In the genomic region with DNA sequence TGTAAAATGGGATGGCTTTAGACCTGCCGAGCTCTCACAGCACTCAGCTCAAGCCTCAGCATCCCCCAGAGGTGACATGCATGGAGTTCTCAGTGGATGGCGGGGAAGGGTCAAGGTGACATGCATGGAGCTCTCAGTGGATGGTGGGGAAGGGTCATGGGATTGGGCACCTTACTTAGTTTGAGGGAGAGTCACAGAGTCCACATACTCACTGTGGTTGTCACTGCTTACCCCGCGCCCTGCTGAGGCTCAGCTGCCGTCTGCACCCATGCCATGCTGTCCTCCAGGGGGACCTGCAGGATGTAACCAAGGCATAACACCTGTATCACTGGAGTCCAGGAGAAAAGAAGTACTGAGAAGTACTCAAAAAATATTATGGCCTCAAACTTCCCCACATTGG, we compare ENCODE assay signal across 18 cellular contexts.
DNase-seq lines count a peak whose midpoint lies in the region; ATAC-seq and TF ChIP-seq lines count a peak whose summit lies in the region.
"Had no signal": no experiment of that assay in that cellular context is flagged by ENCODE, and none has a peak within 500 bp of the region (broad histone marks: within the 10 kb centered on the region; RNA-seq: fewer than 3 reads in every experiment).

No MANE protein-coding gene starts in this region.

- H3K27me3 ChIP-seq in GM23338 (ENCODE audit: insufficient read depth) (no peaks in the 10 kb centered on the region), endodermal cell (ENCODE audit: control insufficient read depth, insufficient read depth, low read length, poor library complexity, severe bottlenecking) (no peaks in the 10 kb centered on the region), testis (no peaks in the 10 kb centered on the region)

- H3K9me2 ChIP-seq in GM23338 (ENCODE audit: insufficient read depth), result no peaks in the 10 kb centered on the region

- no peak overlapping the region for H3K27ac ChIP-seq in GM23338 (ENCODE audit: low read depth)
- no peak overlapping the region for H3K27ac ChIP-seq in endodermal cell (ENCODE audit: low read depth, low read length)
- no peak overlapping the region for H3K27ac ChIP-seq in testis

- peaks cover 4% of the 10 kb centered on the region for H3K27me3 Mint-ChIP-seq in GM23338 (ENCODE audit: insufficient read depth, low read depth, poor library complexity)
- peaks cover 7% of the 10 kb centered on the region for H3K27me3 Mint-ChIP-seq in T-helper 17 cell
- no peaks in the 10 kb centered on the region for H3K27me3 Mint-ChIP-seq in endodermal cell (ENCODE audit: insufficient read depth)

- ATAC-seq in GM23338 (peak; percentile 45), T-helper 17 cell (no peak), GM19452 (IDR thresholded peaks at IDR 0.05; ENCODE audit: unreplicated experiment) (no peak)
- ATAC-seq: CD8-positive, alpha-beta T cell; GM12878 had no signal

- H3K4me3 ChIP-seq in GM23338 (no peak overlapping the region), endodermal cell (ENCODE audit: low read length) (no peak overlapping the region), testis (no peak overlapping the region)
- H3K4me3 ChIP-seq: GM12878, HAP-1 had no signal

- H3K36me3 Mint-ChIP-seq in GM23338 (ENCODE audit: low read depth), result no peaks in the 10 kb centered on the region; the same call in 2 of the 3 replicates
- H3K36me3 Mint-ChIP-seq in T-helper 17 cell (ENCODE audit: low read depth), result no peaks in the 10 kb centered on the region
- H3K36me3 Mint-ChIP-seq in endodermal cell (ENCODE audit: low read depth), result no peaks in the 10 kb centered on the region
- H3K36me3 Mint-ChIP-seq: CD8-positive, alpha-beta T cell had no signal

- no peaks in the 10 kb centered on the region for H3K79me2 ChIP-seq in GM23338 (replicated peaks; ENCODE audit: insufficient read depth)

- peak in 1 of 2 experiments; percentile 15; a peak in 1 of 4 replicates for TF ChIP-seq CTCF in GM23338 (conservative IDR thresholded peaks at IDR 0.05; ENCODE audit: low read depth in 2 of 2)
- peak; percentile 34 for TF ChIP-seq CTCF in endodermal cell (conservative IDR thresholded peaks at IDR 0.05)
- TF ChIP-seq CTCF in testis (IDR thresholded peaks at IDR 0.05), result no peak

- H3K4me2 ChIP-seq in GM23338, result no peak overlapping the region

- H3K9me3 ChIP-seq in T-helper 17 cell (ENCODE audit: control insufficient read depth, low read length, poor library complexity, severe bottlenecking) (no peaks in the 10 kb centered on the region), endodermal cell (ENCODE audit: control insufficient read depth, low read length) (no peaks in the 10 kb centered on the region), testis (no peaks in the 10 kb centered on the region)
- H3K9me3 ChIP-seq: Caco-2, HAP-1 had no signal

- H3K4me3 Mint-ChIP-seq in GM23338 (no peak overlapping the region), T-helper 17 cell (no peak overlapping the region), endodermal cell (no peak overlapping the region)
- H3K4me3 Mint-ChIP-seq: CD8-positive, alpha-beta T cell; HFFc6 had no signal

- H3K4me1 Mint-ChIP-seq in GM23338 (peaks cover 1% of the 10 kb centered on the region), T-helper 17 cell (peaks cover 16% of the 10 kb centered on the region), endodermal cell (no peaks in the 10 kb centered on the region)

- no peak for DNase-seq in GM23338 (ENCODE audit: low spot score)
- DNase-seq in T-helper 17 cell, result no peak
- no peak for DNase-seq in endodermal cell
- peak; percentile 51 for DNase-seq in mesenteric fat pad (ENCODE audit: low spot score)
- DNase-seq in testis, result no peak
- no peak for DNase-seq in H4 (ENCODE audit: low spot score)
- no peak for DNase-seq in NCI-H2171 treated with DMSO at 0.1 percent for 48 hours (lab: John Stamatoyannopoulos, UW)
- DNase-seq: C1 segment of cervical spinal cord; Caco-2; CD8-positive, alpha-beta T cell; DMS153; EL; GDM1; GOT3; HFFc6 had no signal

- H3K27ac Mint-ChIP-seq in GM23338 (peak overlapping the region; percentile 26; the same call in 1 of the 2 replicates), T-helper 17 cell (peak overlapping the region; percentile 54), endodermal cell (no peak overlapping the region)
- H3K27ac Mint-ChIP-seq: CD8-positive, alpha-beta T cell; HFFc6 had no signal

- intact Hi-C loops in testis (cut with DNase I; ENCODE audit: low total_unique reads), result no loop called here

- no peak overlapping the region for H2AFZ ChIP-seq in GM23338

- no peak for TF ChIP-seq POLR2A in testis (IDR thresholded peaks at IDR 0.05)

- H4K20me1 ChIP-seq in GM23338 (replicated peaks; ENCODE audit: insufficient read depth), result no peaks in the 10 kb centered on the region

- H3K4me1 ChIP-seq in GM23338 (ENCODE audit: insufficient read depth), result no peaks in the 10 kb centered on the region
- H3K4me1 ChIP-seq in endodermal cell (ENCODE audit: control insufficient read depth, insufficient read depth, low read length), result no peaks in the 10 kb centered on the region
- no peaks in the 10 kb centered on the region for H3K4me1 ChIP-seq in testis
- H3K4me1 ChIP-seq: Caco-2, HAP-1 had no signal

- WGBS in endodermal cell (ENCODE audit: insufficient coverage in 1 of 2, insufficient read length in 1 of 2), 2 experiments, result 92 to 94% methylated on average over 3 to 5 of the region's 5 CpGs
- WGBS in testis, 2 donors, result 90 to 97% methylated on average over 4 to 5 of the region's 5 CpGs

- no peaks in the 10 kb centered on the region for H3K9me3 Mint-ChIP-seq in GM23338
- H3K9me3 Mint-ChIP-seq in endodermal cell, result no peaks in the 10 kb centered on the region
- H3K9me3 Mint-ChIP-seq: CD8-positive, alpha-beta T cell had no signal

- H3K9ac ChIP-seq in endodermal cell (ENCODE audit: extremely low read depth, low read length, poor library complexity, severe bottlenecking), result no peak overlapping the region

- H3K36me3 ChIP-seq in GM23338 (ENCODE audit: insufficient read depth), result no peaks in the 10 kb centered on the region
- no peaks in the 10 kb centered on the region for H3K36me3 ChIP-seq in endodermal cell (ENCODE audit: control insufficient read depth, insufficient read depth, low read length)
- H3K36me3 ChIP-seq in testis (ENCODE audit: low read depth, missing control alignments), result no peaks in the 10 kb centered on the region
- H3K36me3 ChIP-seq: HAP-1 had no signal

- H3F3A ChIP-seq in GM23338 (replicated peaks; ENCODE audit: low read depth), result no peaks in the 10 kb centered on the region

TF ChIP-seq in GM23338, 12 proteins besides CTCF, POLR2A, EP300 and RAD21 (continues in another document):
- TF ChIP-seq ZNF331 (CRISPR knock-in tag; IDR thresholded peaks at IDR 0.05; ENCODE audit: low read depth), result no peak
- TF ChIP-seq, protein P1, sequence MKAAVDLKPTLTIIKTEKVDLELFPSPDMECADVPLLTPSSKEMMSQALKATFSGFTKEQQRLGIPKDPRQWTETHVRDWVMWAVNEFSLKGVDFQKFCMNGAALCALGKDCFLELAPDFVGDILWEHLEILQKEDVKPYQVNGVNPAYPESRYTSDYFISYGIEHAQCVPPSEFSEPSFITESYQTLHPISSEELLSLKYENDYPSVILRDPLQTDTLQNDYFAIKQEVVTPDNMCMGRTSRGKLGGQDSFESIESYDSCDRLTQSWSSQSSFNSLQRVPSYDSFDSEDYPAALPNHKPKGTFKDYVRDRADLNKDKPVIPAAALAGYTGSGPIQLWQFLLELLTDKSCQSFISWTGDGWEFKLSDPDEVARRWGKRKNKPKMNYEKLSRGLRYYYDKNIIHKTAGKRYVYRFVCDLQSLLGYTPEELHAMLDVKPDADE (IDR thresholded peaks at IDR 0.05), result no peak
- TF ChIP-seq EZH2 (IDR thresholded peaks at IDR 0.05; ENCODE audit: low read depth, unreplicated experiment), result no peak
- TF ChIP-seq CREB1 (CRISPR knock-in tag; IDR thresholded peaks at IDR 0.05; ENCODE audit: low read depth), result no peak
- no peak for TF ChIP-seq EZH2phosphoT487 (IDR thresholded peaks at IDR 0.05; ENCODE audit: unreplicated experiment)
- TF ChIP-seq, protein P2, sequence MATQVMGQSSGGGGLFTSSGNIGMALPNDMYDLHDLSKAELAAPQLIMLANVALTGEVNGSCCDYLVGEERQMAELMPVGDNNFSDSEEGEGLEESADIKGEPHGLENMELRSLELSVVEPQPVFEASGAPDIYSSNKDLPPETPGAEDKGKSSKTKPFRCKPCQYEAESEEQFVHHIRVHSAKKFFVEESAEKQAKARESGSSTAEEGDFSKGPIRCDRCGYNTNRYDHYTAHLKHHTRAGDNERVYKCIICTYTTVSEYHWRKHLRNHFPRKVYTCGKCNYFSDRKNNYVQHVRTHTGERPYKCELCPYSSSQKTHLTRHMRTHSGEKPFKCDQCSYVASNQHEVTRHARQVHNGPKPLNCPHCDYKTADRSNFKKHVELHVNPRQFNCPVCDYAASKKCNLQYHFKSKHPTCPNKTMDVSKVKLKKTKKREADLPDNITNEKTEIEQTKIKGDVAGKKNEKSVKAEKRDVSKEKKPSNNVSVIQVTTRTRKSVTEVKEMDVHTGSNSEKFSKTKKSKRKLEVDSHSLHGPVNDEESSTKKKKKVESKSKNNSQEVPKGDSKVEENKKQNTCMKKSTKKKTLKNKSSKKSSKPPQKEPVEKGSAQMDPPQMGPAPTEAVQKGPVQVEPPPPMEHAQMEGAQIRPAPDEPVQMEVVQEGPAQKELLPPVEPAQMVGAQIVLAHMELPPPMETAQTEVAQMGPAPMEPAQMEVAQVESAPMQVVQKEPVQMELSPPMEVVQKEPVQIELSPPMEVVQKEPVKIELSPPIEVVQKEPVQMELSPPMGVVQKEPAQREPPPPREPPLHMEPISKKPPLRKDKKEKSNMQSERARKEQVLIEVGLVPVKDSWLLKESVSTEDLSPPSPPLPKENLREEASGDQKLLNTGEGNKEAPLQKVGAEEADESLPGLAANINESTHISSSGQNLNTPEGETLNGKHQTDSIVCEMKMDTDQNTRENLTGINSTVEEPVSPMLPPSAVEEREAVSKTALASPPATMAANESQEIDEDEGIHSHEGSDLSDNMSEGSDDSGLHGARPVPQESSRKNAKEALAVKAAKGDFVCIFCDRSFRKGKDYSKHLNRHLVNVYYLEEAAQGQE (IDR thresholded peaks at IDR 0.05; ENCODE audit: unreplicated experiment), result no peak
- no peak for TF ChIP-seq STAT1 (IDR thresholded peaks at IDR 0.05; ENCODE audit: unreplicated experiment)
- TF ChIP-seq NANOG (IDR thresholded peaks at IDR 0.05; ENCODE audit: borderline replicate concordance), result no peak
- TF ChIP-seq JUNB (IDR thresholded peaks at IDR 0.05; ENCODE audit: unreplicated experiment), result no peak
